In the genomic region with DNA sequence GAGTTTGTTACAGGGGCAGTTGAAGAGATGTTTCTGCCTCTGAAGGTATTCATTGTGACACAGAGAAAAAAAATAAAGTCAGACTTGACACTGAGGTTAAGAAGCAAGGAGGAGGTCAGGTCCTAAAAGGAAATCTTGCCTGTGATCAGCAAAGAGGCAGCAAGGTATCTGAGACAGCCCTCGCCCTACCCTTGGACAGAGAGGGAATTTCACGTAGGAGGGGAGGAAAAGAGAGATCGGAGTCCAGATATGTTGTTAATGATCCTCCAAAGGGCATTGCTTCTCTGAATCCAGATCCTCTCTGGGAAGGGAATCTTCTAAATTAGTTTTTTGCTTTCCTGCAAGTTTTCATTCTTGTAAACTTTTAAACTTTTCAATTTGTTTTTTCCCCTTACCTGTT, we compare ENCODE assay signal across 20 cellular contexts. TPM values are rescaled to one million over a fixed set of nuclear protein-coding genes. Genes with fewer than 3 reads are reported as not detected.
DNase-seq lines count a peak whose midpoint lies in the region; ATAC-seq and TF ChIP-seq lines count a peak whose summit lies in the region.
"Had no signal": no experiment of that assay in that cellular context is flagged by ENCODE, and none has a peak within 500 bp of the region (broad histone marks: within the 10 kb centered on the region; RNA-seq: fewer than 3 reads in every experiment).

No MANE protein-coding gene starts in this region.

- peak overlapping the region; percentile 16 for H2AFZ ChIP-seq in H9 (ENCODE audit: low read length)

- no peaks in the 10 kb centered on the region for H3K9me3 ChIP-seq in Caco-2
- no peaks in the 10 kb centered on the region for H3K9me3 ChIP-seq in H9 (ENCODE audit: control insufficient read depth, low read depth, low read length)
- H3K9me3 ChIP-seq in suprapubic skin = no peaks in the 10 kb centered on the region
- no peaks in the 10 kb centered on the region for H3K9me3 ChIP-seq in tibial artery
- H3K9me3 ChIP-seq: A549 had no signal

- no peak overlapping the region for H2BK12ac ChIP-seq in H9 (ENCODE audit: insufficient read length, low read depth, low read length)

- no peak overlapping the region for H3K56ac ChIP-seq in H9 (ENCODE audit: insufficient read length, low read depth, low read length)

- H3K27ac Mint-ChIP-seq in Caco-2 (ENCODE audit: unreplicated experiment) (peak overlapping the region; percentile 39), H9 (no peak overlapping the region), WTC11 (no peak overlapping the region)
- H3K27ac Mint-ChIP-seq: CD4-positive, alpha-beta memory T cell had no signal

- TF ChIP-seq EP300 in suprapubic skin (IDR thresholded peaks at IDR 0.05) = no peak

- H2BK120ac ChIP-seq in H9 (ENCODE audit: low read depth, low read length, poor library complexity, severe bottlenecking) = no peak overlapping the region

- intact Hi-C loops in Caco-2 (cut with micrococcal nuclease; ENCODE audit: unreplicated experiment) (no loop called here), tibial artery (cut with DNase I; ENCODE audit: low total_unique reads) (no loop called here)

- BruUV-seq in Caco-2 (replicated peaks; lab: Mats Ljungman, UMichigan) = no TSS peak

- H3K14ac ChIP-seq in H9 (ENCODE audit: insufficient read depth, low read length) = no peak overlapping the region

- H3K4me2 ChIP-seq in H9 (ENCODE audit: insufficient read depth, insufficient read length, low read length) = no peak overlapping the region
- H3K4me2 ChIP-seq: A549 had no signal

- no peaks in the 10 kb centered on the region for H3K9me3 Mint-ChIP-seq in Caco-2 (ENCODE audit: unreplicated experiment)
- H3K9me3 Mint-ChIP-seq in H9 = no peaks in the 10 kb centered on the region
- H3K9me3 Mint-ChIP-seq in WTC11 = no peaks in the 10 kb centered on the region

- no peak overlapping the region for H4K5ac ChIP-seq in H9 (ENCODE audit: insufficient read length, low read depth, low read length)

- no peaks in the 10 kb centered on the region for H3K79me2 ChIP-seq in H9 (ENCODE audit: insufficient read depth, low read length)

- TF ChIP-seq CTCF in Caco-2 (IDR thresholded peaks at IDR 0.05; ENCODE audit: insufficient read depth in 1 of 2, low read depth in 1 of 2, low read length in 1 of 2, severe bottlenecking in 1 of 2, unreplicated experiment in 1 of 2) = no peak
- TF ChIP-seq CTCF in H9 (conservative IDR thresholded peaks at IDR 0.05) = no peak
- TF ChIP-seq CTCF in WTC11 (IDR thresholded peaks at IDR 0.05) = no peak
- TF ChIP-seq CTCF in suprapubic skin (IDR thresholded peaks at IDR 0.05) = no peak
- TF ChIP-seq CTCF in tibial artery (IDR thresholded peaks at IDR 0.05) = no peak

- H2BK20ac ChIP-seq in H9 (ENCODE audit: low read depth, low read length, poor library complexity, severe bottlenecking) = no peak overlapping the region

- no peak overlapping the region for H3K4me3 ChIP-seq in Caco-2 (ENCODE audit: low read depth, low read length)
- no peak overlapping the region for H3K4me3 ChIP-seq in suprapubic skin
- H3K4me3 ChIP-seq in tibial artery = no peak overlapping the region
- H3K4me3 ChIP-seq: A549, GM12878 had no signal

- no peak overlapping the region for H4K91ac ChIP-seq in H9 (ENCODE audit: insufficient read length, low read depth, low read length)

- H3K27me3 ChIP-seq in Caco-2 (replicated peaks; ENCODE audit: control insufficient read depth, insufficient read depth, low read length) (no peaks in the 10 kb centered on the region), H9 (ENCODE audit: insufficient read depth, low read length) (no peaks in the 10 kb centered on the region), suprapubic skin (no peaks in the 10 kb centered on the region), tibial artery (no peaks in the 10 kb centered on the region)

- ATAC-seq in WTC11 = peak; percentile 26; the same call in 1 of the 2 replicates
- ATAC-seq in GM18858 (IDR thresholded peaks at IDR 0.05; ENCODE audit: unreplicated experiment) = no peak
- ATAC-seq: A549, GM12878, HCT116 had no signal

- no peak overlapping the region for H3K23ac ChIP-seq in H9 (ENCODE audit: insufficient read length, low read depth, low read length)

- no peak overlapping the region for H3K4ac ChIP-seq in H9 (ENCODE audit: low read depth, low read length)

- H3K4me1 Mint-ChIP-seq in Caco-2 (ENCODE audit: low read depth, unreplicated experiment) (peaks cover 6% of the 10 kb centered on the region), H9 (no peaks in the 10 kb centered on the region), WTC11 (no peaks in the 10 kb centered on the region)
- H3K4me1 Mint-ChIP-seq: CD4-positive, alpha-beta memory T cell had no signal

- POLR2A ChIA-PET in Caco-2 (lab: Charles Lee) (no interaction called here), WTC11 (lab: Charles Lee) (no interaction called here)

- CTCF ChIA-PET in Caco-2 (lab: Charles Lee) (no interaction called here), WTC11 (lab: Charles Lee) (no interaction called here)

- DNase-seq in Caco-2 = peak; percentile 13 to 29
- DNase-seq in H9 = no peak
- DNase-seq in WTC11 (ENCODE audit: low spot score) = no peak
- peak; percentile 12 for DNase-seq in left kidney (ENCODE audit: low read depth, low spot score)
- DNase-seq in suprapubic skin (ENCODE audit: low spot score in 2 of 2) = no peak
- no peak for DNase-seq in tibial artery
- no peak for DNase-seq in AG20443 (ENCODE audit: low spot score)
- DNase-seq: 8988T; ACHN; C1 segment of cervical spinal cord; CD4-positive, alpha-beta memory T cell; COR-L47; DMS153; DND-41; GOT3; H7 had no signal

- H3K27ac ChIP-seq in H9 (ENCODE audit: insufficient read length, low read depth, low read length) (no peak overlapping the region), suprapubic skin (no peak overlapping the region), tibial artery (no peak overlapping the region)
- H3K27ac ChIP-seq: A549 had no signal

- H2AK5ac ChIP-seq in H9 (ENCODE audit: insufficient read length, low read length) = no peak overlapping the region

- H3K27me3 Mint-ChIP-seq in Caco-2 (ENCODE audit: insufficient read depth, unreplicated experiment) = no peaks in the 10 kb centered on the region
- H3K27me3 Mint-ChIP-seq in H9 (ENCODE audit: low read depth) = no peaks in the 10 kb centered on the region
- no peaks in the 10 kb centered on the region for H3K27me3 Mint-ChIP-seq in WTC11 (ENCODE audit: low read depth)
- H3K27me3 Mint-ChIP-seq: CD4-positive, alpha-beta memory T cell had no signal

- no peaks in the 10 kb centered on the region for H4K20me1 ChIP-seq in H9 (ENCODE audit: control insufficient read depth, insufficient read depth, insufficient read length)

- H3K18ac ChIP-seq in H9 (ENCODE audit: insufficient read length, low read depth, low read length) = no peak overlapping the region

- WGBS in H9 (ENCODE audit: extremely low coverage, insufficient read length, low lambda C conversion rate) = no CpG with 5 or more reads among the region's 3 CpGs
- 75% methylated on average over 3 of the region's 3 CpGs for WGBS in suprapubic skin

- no peak overlapping the region for H4K8ac ChIP-seq in H9 (replicated peaks; ENCODE audit: insufficient read length, low read depth, low read length)

- H3T11ph ChIP-seq in H9 (ENCODE audit: low read length) = no peak overlapping the region

- no peak for TF ChIP-seq POLR2A in suprapubic skin (IDR thresholded peaks at IDR 0.05)

- H3K4me3 Mint-ChIP-seq in Caco-2 (ENCODE audit: unreplicated experiment) (no peak overlapping the region), H9 (no peak overlapping the region), WTC11 (no peak overlapping the region)
- H3K4me3 Mint-ChIP-seq: CD4-positive, alpha-beta memory T cell had no signal

- H3K79me1 ChIP-seq in H9 (ENCODE audit: insufficient read depth, low read depth, low read length, poor library complexity, severe bottlenecking) = no peaks in the 10 kb centered on the region

- H3K36me3 Mint-ChIP-seq in Caco-2 (ENCODE audit: insufficient read depth, unreplicated experiment) (no peaks in the 10 kb centered on the region), H9 (ENCODE audit: insufficient read depth in 1 of 3, low read depth in 3 of 3) (no peaks in the 10 kb centered on the region), WTC11 (no peaks in the 10 kb centered on the region)
- H3K36me3 Mint-ChIP-seq: CD4-positive, alpha-beta memory T cell had no signal

- H2BK5ac ChIP-seq in H9 (ENCODE audit: insufficient read length, low read length) = no peak overlapping the region

- H2BK15ac ChIP-seq in H9 (ENCODE audit: low read depth, low read length) = no peak overlapping the region

- H3K36me3 ChIP-seq in Caco-2 (ENCODE audit: control insufficient read depth, insufficient read depth, low read length) (no peaks in the 10 kb centered on the region), suprapubic skin (no peaks in the 10 kb centered on the region), tibial artery (no peaks in the 10 kb centered on the region)

- 0 out of 2 replicates have a peak, but pooled peaks cover 10% of the 10 kb centered on the region for H3K4me1 ChIP-seq in Caco-2
- no peaks in the 10 kb centered on the region for H3K4me1 ChIP-seq in H9 (ENCODE audit: insufficient read depth, low read length)
- H3K4me1 ChIP-seq in suprapubic skin = no peaks in the 10 kb centered on the region
- no peaks in the 10 kb centered on the region for H3K4me1 ChIP-seq in tibial artery
- H3K4me1 ChIP-seq: A549 had no signal

- H3K23me2 ChIP-seq in H9 (ENCODE audit: insufficient read length, low read depth, low read length, poor library complexity, severe bottlenecking) = no peaks in the 10 kb centered on the region

- H3K9ac ChIP-seq in H9 (ENCODE audit: extremely low read depth, insufficient read length, low read length) = no peak overlapping the region

TF ChIP-seq in WTC11, 78 proteins besides CTCF, POLR2A, EP300 and RAD21 (continues in another document):
- TF ChIP-seq TEAD1 (CRISPR knock-in tag; IDR thresholded peaks at IDR 0.05) = no peak
- TF ChIP-seq, protein P1, sequence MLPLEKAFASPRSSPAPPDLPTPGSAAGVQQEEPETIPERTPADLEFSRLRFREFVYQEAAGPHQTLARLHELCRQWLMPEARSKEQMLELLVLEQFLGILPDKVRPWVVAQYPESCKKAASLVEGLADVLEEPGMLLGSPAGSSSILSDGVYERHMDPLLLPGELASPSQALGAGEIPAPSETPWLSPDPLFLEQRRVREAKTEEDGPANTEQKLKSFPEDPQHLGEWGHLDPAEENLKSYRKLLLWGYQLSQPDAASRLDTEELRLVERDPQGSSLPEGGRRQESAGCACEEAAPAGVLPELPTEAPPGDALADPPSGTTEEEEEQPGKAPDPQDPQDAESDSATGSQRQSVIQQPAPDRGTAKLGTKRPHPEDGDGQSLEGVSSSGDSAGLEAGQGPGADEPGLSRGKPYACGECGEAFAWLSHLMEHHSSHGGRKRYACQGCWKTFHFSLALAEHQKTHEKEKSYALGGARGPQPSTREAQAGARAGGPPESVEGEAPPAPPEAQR (CRISPR knock-in tag; IDR thresholded peaks at IDR 0.05) = no peak
- TF ChIP-seq TEAD4 (CRISPR knock-in tag; IDR thresholded peaks at IDR 0.05) = no peak
- TF ChIP-seq ZNF232 (CRISPR knock-in tag; IDR thresholded peaks at IDR 0.05) = no peak
- TF ChIP-seq ZNF423 (CRISPR knock-in tag; IDR thresholded peaks at IDR 0.05) = no peak

RNA-seq across cellular contexts. Expression of gene PRR27, which starts 15.3 kb away (rescaled TPM):
- total RNA-seq in Caco-2 (2022) (not detected in 2 replicates), H9 (2021) (not detected in 2 replicates), WTC11 (2021) (not detected in 3 replicates), suprapubic skin (under 1 TPM in 1 of 4 donors, not detected in 3; 0.42 TPM)
- total RNA-seq: CD4-positive, alpha-beta memory T cell; GM12878; H7 had no signal

RNA-seq across cellular contexts. Expression of gene ODAM, which starts 56.8 kb away (rescaled TPM):
- total RNA-seq in Caco-2 (2022) (11.1 and 15.1 TPM in 2 replicates), H9 (2021) (not detected in 2 replicates), WTC11 (2021) (not detected in 3 replicates), suprapubic skin (not detected)
- total RNA-seq: CD4-positive, alpha-beta memory T cell; GM12878; H7 had no signal

Comparison
In these comparisons a context has a peak if more than half of its experiments do, and no peak if none do; other contexts are left out.
1. DNase-seq: peak in Caco-2 (2 of 2) and left kidney (single experiment); none in H9 (single experiment), WTC11 (single experiment), suprapubic skin (0 of 2), tibial artery (0 of 2) and AG20443 (single experiment).
2. RNA of gene ODAM, which starts 56.8 kb away (total RNA-seq): 11.1 to 15.1 TPM in Caco-2; not detected in H9, not detected in WTC11 and not detected in suprapubic skin; every median in the first group is over 10 times any median in the second.